Comparison of ENCODE assay signal across 2 cellular contexts in genomic region chr2:197804049-197804757, GRCh38.
A peak's percentile ranks its signal among the peaks of the same experiment; 100 is the strongest.
TF ChIP-seq lines count a peak whose summit lies in the region.

PLCL1 (plus strand) TSS chr2:197804593.

TF ChIP-seq in HEK293, 187 proteins besides CTCF, POLR2A, EP300 and RAD21 (continued from another document and continues in another):
- TF ChIP-seq ZNF2 (tag by site-specific recombination; IDR thresholded peaks at IDR 0.05) (0 out of 2 replicates have a peak, but pooled peaks have one; percentile 29), ZNF354C (tag by site-specific recombination; IDR thresholded peaks at IDR 0.05; ENCODE audit: borderline replicate concordance, low read depth) (no peak), ZNF266 (tag by site-specific recombination; IDR thresholded peaks at IDR 0.05; ENCODE audit: low read depth) (no peak), ZNF140 (tag by site-specific recombination; IDR thresholded peaks at IDR 0.05) (no peak), ZNF341 (tag by site-specific recombination; IDR thresholded peaks at IDR 0.05; ENCODE audit: low read depth) (peak; percentile 45; the same call in 1 of the 2 replicates)
- TF ChIP-seq, protein P1, sequence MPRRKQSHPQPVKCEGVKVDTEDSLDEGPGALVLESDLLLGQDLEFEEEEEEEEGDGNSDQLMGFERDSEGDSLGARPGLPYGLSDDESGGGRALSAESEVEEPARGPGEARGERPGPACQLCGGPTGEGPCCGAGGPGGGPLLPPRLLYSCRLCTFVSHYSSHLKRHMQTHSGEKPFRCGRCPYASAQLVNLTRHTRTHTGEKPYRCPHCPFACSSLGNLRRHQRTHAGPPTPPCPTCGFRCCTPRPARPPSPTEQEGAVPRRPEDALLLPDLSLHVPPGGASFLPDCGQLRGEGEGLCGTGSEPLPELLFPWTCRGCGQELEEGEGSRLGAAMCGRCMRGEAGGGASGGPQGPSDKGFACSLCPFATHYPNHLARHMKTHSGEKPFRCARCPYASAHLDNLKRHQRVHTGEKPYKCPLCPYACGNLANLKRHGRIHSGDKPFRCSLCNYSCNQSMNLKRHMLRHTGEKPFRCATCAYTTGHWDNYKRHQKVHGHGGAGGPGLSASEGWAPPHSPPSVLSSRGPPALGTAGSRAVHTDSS (tag by site-specific recombination; IDR thresholded peaks at IDR 0.05) = no peak
- TF ChIP-seq, protein P2, sequence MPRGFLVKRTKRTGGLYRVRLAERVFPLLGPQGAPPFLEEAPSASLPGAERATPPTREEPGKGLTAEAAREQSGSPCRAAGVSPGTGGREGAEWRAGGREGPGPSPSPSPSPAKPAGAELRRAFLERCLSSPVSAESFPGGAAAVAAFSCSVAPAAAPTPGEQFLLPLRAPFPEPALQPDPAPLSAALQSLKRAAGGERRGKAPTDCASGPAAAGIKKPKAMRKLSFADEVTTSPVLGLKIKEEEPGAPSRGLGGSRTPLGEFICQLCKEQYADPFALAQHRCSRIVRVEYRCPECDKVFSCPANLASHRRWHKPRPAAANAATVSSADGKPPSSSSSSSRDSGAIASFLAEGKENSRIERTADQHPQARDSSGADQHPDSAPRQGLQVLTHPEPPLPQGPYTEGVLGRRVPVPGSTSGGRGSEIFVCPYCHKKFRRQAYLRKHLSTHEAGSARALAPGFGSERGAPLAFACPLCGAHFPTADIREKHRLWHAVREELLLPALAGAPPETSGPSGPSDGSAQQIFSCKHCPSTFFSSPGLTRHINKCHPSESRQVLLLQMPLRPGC (tag by site-specific recombination; IDR thresholded peaks at IDR 0.05) = no peak
- TF ChIP-seq, protein P3, sequence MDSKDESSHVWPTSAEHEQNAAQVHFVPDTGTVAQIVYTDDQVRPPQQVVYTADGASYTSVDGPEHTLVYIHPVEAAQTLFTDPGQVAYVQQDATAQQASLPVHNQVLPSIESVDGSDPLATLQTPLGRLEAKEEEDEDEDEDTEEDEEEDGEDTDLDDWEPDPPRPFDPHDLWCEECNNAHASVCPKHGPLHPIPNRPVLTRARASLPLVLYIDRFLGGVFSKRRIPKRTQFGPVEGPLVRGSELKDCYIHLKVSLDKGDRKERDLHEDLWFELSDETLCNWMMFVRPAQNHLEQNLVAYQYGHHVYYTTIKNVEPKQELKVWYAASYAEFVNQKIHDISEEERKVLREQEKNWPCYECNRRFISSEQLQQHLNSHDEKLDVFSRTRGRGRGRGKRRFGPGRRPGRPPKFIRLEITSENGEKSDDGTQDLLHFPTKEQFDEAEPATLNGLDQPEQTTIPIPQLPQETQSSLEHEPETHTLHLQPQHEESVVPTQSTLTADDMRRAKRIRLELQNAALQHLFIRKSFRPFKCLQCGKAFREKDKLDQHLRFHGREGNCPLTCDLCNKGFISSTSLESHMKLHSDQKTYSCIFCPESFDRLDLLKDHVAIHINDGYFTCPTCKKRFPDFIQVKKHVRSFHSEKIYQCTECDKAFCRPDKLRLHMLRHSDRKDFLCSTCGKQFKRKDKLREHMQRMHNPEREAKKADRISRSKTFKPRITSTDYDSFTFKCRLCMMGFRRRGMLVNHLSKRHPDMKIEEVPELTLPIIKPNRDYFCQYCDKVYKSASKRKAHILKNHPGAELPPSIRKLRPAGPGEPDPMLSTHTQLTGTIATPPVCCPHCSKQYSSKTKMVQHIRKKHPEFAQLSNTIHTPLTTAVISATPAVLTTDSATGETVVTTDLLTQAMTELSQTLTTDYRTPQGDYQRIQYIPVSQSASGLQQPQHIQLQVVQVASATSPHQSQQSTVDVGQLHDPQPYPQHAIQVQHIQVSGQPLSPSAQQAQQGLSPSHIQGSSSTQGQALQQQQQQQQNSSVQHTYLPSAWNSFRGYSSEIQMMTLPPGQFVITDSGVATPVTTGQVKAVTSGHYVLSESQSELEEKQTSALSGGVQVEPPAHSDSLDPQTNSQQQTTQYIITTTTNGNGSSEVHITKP (tag by site-specific recombination; IDR thresholded peaks at IDR 0.05) = peak; percentile 60
- TF ChIP-seq, protein P4, sequence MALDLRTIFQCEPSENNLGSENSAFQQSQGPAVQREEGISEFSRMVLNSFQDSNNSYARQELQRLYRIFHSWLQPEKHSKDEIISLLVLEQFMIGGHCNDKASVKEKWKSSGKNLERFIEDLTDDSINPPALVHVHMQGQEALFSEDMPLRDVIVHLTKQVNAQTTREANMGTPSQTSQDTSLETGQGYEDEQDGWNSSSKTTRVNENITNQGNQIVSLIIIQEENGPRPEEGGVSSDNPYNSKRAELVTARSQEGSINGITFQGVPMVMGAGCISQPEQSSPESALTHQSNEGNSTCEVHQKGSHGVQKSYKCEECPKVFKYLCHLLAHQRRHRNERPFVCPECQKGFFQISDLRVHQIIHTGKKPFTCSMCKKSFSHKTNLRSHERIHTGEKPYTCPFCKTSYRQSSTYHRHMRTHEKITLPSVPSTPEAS (tag by site-specific recombination; IDR thresholded peaks at IDR 0.05) = no peak
- TF ChIP-seq, protein P5, sequence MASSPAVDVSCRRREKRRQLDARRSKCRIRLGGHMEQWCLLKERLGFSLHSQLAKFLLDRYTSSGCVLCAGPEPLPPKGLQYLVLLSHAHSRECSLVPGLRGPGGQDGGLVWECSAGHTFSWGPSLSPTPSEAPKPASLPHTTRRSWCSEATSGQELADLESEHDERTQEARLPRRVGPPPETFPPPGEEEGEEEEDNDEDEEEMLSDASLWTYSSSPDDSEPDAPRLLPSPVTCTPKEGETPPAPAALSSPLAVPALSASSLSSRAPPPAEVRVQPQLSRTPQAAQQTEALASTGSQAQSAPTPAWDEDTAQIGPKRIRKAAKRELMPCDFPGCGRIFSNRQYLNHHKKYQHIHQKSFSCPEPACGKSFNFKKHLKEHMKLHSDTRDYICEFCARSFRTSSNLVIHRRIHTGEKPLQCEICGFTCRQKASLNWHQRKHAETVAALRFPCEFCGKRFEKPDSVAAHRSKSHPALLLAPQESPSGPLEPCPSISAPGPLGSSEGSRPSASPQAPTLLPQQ (tag by site-specific recombination; IDR thresholded peaks at IDR 0.05) = no peak

TF ChIP-seq in SK-N-SH, 30 proteins besides CTCF, POLR2A, EP300 and RAD21 (continued from another document):
- TF ChIP-seq PBX3 (IDR thresholded peaks at IDR 0.05) (peak; percentile 100), IRF3 (IDR thresholded peaks at IDR 0.05; ENCODE audit: low read depth, low read length) (peak; percentile 69), TCF12 (IDR thresholded peaks at IDR 0.05) (0 out of 2 replicates have a peak, but pooled peaks have one; percentile 7), SIN3A (IDR thresholded peaks at IDR 0.05; ENCODE audit: borderline replicate concordance, low read depth, low read length) (peak; percentile 99), JUND (IDR thresholded peaks at IDR 0.05) (no peak), TEAD4 (IDR thresholded peaks at IDR 0.05; ENCODE audit: borderline replicate concordance, insufficient read depth) (0 out of 2 replicates have a peak, but pooled peaks have one; percentile 43), MAX (IDR thresholded peaks at IDR 0.05; ENCODE audit: low read depth) (peak; percentile 86), MXI1 (IDR thresholded peaks at IDR 0.05; ENCODE audit: low read depth, low read length) (peak; percentile 93)
